In the genomic region with DNA sequence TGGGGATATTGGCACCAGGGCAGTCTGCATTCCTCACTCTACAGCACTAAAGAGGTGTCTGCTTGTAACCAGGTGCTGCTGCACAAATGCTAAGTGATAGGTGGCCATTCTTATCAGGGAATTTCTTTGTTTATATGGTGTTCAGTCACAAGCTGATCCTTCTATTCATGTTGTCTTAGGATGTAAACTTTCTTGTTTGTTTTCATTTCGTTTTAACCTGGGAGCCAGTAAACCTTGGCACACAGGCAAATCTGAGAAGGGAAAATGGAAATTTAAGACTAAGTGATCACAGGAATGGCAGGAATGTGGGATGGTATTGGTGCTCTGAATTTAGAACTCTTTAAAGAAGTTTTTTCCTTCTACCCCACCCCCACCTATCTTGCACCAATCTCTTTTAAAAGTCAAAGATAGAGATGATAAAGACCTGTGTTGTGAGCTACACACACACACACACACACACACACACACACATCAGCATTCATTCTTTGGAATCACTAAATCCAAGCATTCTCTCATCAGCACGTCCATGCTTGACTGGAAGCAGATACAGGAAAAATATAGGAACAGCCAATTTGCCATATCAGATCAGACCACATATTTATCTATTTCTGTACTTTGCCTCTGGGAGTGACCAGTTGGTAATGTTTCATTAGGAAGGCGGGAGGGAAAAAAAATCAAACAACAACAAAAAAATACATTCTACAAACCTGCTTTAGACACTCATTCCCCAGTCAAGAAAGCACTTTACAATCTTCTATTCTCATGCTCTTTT, we compare ENCODE assay signal across 23 cellular contexts.
DNase-seq lines count a peak whose midpoint lies in the region; ATAC-seq and TF ChIP-seq lines count a peak whose summit lies in the region.
"Had no signal": no experiment of that assay in that cellular context is flagged by ENCODE, and none has a peak within 500 bp of the region (broad histone marks: within the 10 kb centered on the region; RNA-seq: fewer than 3 reads in every experiment).

No MANE protein-coding gene starts in this region.

- peak; percentile 18 for ATAC-seq in body of pancreas
- ATAC-seq in GM18520 (IDR thresholded peaks at IDR 0.05; ENCODE audit: unreplicated experiment), result no peak
- ATAC-seq in HG03565 (IDR thresholded peaks at IDR 0.05; ENCODE audit: unreplicated experiment), result no peak
- ATAC-seq: gastrocnemius medialis; stimulated activated naive CD8-positive, alpha-beta T cell treated with anti-CD3 and anti-CD28 coated beads, Interleukin-15, Interleukin-2, amounts not matched to agents 100 U/mL and 50 U/mL, for 24 hours had no signal

- no peaks in the 10 kb centered on the region for H3K4me1 ChIP-seq in body of pancreas
- H3K4me1 ChIP-seq: gastrocnemius medialis, vagina had no signal

- TF ChIP-seq CTCF in body of pancreas (IDR thresholded peaks at IDR 0.05) (no peak), WERI-Rb-1 (IDR thresholded peaks at IDR 0.05; ENCODE audit: low read depth, low read length) (no peak)

- no peaks in the 10 kb centered on the region for H3K9me3 ChIP-seq in body of pancreas
- H3K9me3 ChIP-seq in WERI-Rb-1 (ENCODE audit: severe bottlenecking), result no peaks in the 10 kb centered on the region
- H3K9me3 ChIP-seq: gastrocnemius medialis, thoracic aorta, vagina had no signal

- 38 to 40% methylated on average over 3 of the region's 3 CpGs for WGBS in body of pancreas, 2 donors

- H3K27ac ChIP-seq in body of pancreas, result no peak overlapping the region
- H3K27ac ChIP-seq in WERI-Rb-1, result no peak overlapping the region
- H3K27ac ChIP-seq: 22Rv1, gastrocnemius medialis, GM23248, HL-60, thoracic aorta, vagina had no signal

- intact Hi-C loops in body of pancreas (cut with DNase I), result no loop called here

- TF ChIP-seq POLR2A in body of pancreas (IDR thresholded peaks at IDR 0.05), result no peak

- H3K4me3 ChIP-seq in body of pancreas (no peak overlapping the region), WERI-Rb-1 (ENCODE audit: low read depth, low read length) (no peak overlapping the region)
- H3K4me3 ChIP-seq: gastrocnemius medialis, GM23248, thoracic aorta, vagina had no signal

- H3K27me3 ChIP-seq in body of pancreas, result no peaks in the 10 kb centered on the region
- no peaks in the 10 kb centered on the region for H3K27me3 ChIP-seq in WERI-Rb-1 (ENCODE audit: insufficient read depth, low read depth, severe bottlenecking)
- H3K27me3 ChIP-seq: gastrocnemius medialis, vagina had no signal

- DNase-seq in NCI-H1105 treated with DMSO at 0.1 percent for 48 hours (lab: John Stamatoyannopoulos, UW) (peak; percentile 11), NCI-H1105 (lab: John Stamatoyannopoulos, UW) (no peak), body of pancreas (no peak), iPS-NIHi7 (ENCODE audit: extremely low spot score) (peak; percentile 22), renal cortical epithelial cell (ENCODE audit: low read depth) (peak; percentile 27), WERI-Rb-1 (no peak)
- DNase-seq: activated effector memory CD4-positive, alpha-beta T cell treated with Interleukin-2 at 50 U/mL for 16 hours; activated naive CD8-positive, alpha-beta T cell treated with anti-CD3 and anti-CD28 coated beads, Interleukin-2, amount 10 ng/mL, durations not matched to agents 7 days and 5 days; activated T-cell treated with anti-CD3 and anti-CD28 coated beads for 4 hours; central memory CD4-positive, alpha-beta T cell; gastrocnemius medialis; GM23248; hypothalamus; NCI-H187; NCI-H526 treated with DMSO at 0.1 percent for 48 hours; nucleus accumbens; stimulated activated naive CD8-positive, alpha-beta T cell treated with anti-CD3 and anti-CD28 coated beads, Interleukin-15, Interleukin-2, amounts not matched to agents 100 U/mL and 50 U/mL, for 24 hours had no signal

- H3K36me3 ChIP-seq in body of pancreas (replicated peaks in 1 of 2; ENCODE audit: insufficient read depth in 1 of 2, low read depth in 2 of 2) (no peaks in the 10 kb centered on the region), WERI-Rb-1 (no peaks in the 10 kb centered on the region)
- H3K36me3 ChIP-seq: gastrocnemius medialis, thoracic aorta, vagina had no signal

Comparison
In these comparisons a context has a peak if more than half of its experiments do, and no peak if none do; other contexts are left out.
1. DNase-seq: peak in NCI-H1105 treated with DMSO at 0.1 percent for 48 hours (single experiment), iPS-NIHi7 (single experiment) and renal cortical epithelial cell (single experiment); none in NCI-H1105 (single experiment), body of pancreas (0 of 4) and WERI-Rb-1 (single experiment).